In the genomic region with DNA sequence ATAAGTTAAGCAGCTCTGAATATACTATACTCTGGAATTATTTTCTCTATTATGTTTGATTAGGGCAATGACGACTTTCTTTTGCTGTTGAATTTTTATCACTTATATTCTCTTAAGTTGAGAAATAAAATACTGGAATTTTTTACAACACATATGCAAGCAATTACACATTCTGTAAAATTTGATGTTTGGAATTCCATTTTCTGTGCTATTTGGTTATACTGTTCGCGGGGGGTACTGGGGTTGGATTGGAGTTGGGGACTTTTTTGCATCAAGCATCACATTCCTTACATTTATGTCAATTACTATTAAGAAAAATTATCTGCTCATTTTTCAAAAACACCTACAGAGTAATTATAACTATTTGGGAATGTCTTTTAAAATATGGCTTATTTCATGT, we compare ENCODE assay signal across 12 cellular contexts. TPM values are rescaled to one million over a fixed set of nuclear protein-coding genes. Genes with fewer than 3 reads are reported as not detected.
DNase-seq lines count a peak whose midpoint lies in the region; TF ChIP-seq lines count a peak whose summit lies in the region.
"Had no signal": no experiment of that assay in that cellular context is flagged by ENCODE, and none has a peak within 500 bp of the region (broad histone marks: within the 10 kb centered on the region; RNA-seq: fewer than 3 reads in every experiment).

No MANE protein-coding gene starts in this region.

- no peak for TF ChIP-seq CTCF in AG09309 (IDR thresholded peaks at IDR 0.05; ENCODE audit: control insufficient read depth, insufficient read depth, low read depth, low read length, missing control alignments)
- TF ChIP-seq CTCF in fibroblast of the aortic adventitia (IDR thresholded peaks at IDR 0.05; ENCODE audit: insufficient read depth, low read length) = no peak
- no peak for TF ChIP-seq CTCF in testis (IDR thresholded peaks at IDR 0.05)

- H3K9me3 ChIP-seq in SK-N-MC (ENCODE audit: low read depth, low read length) = no peaks in the 10 kb centered on the region
- no peaks in the 10 kb centered on the region for H3K9me3 ChIP-seq in testis

- H3K36me3 ChIP-seq in SK-N-MC (ENCODE audit: insufficient read depth, low read length) (peaks cover 11% of the 10 kb centered on the region; the same call in 1 of the 2 replicates), rectal smooth muscle tissue (ENCODE audit: control insufficient read depth, insufficient read depth, low read length) (no peaks in the 10 kb centered on the region), testis (ENCODE audit: low read depth, missing control alignments) (no peaks in the 10 kb centered on the region)

- DNase-seq in AG09309 (ENCODE audit: low read depth) = no peak
- DNase-seq in SK-N-MC (ENCODE audit: low read depth, low spot score) = no peak
- no peak for DNase-seq in fibroblast of the aortic adventitia (ENCODE audit: low read depth)
- DNase-seq in anterior cingulate cortex (lab: John Stamatoyannopoulos, UW) = no peak
- DNase-seq in occipital lobe (lab: John Stamatoyannopoulos, UW) = no peak
- no peak for DNase-seq in testis
- DNase-seq in NCI-H2029 (lab: John Stamatoyannopoulos, UW) = no peak
- DNase-seq: activated CD4-positive, alpha-beta memory T cell treated with anti-CD3 and anti-CD28 coated beads, Interleukin-2, amount 10 ng/mL, durations not matched to agents 7 days and 5 days; effector CD4-positive, alpha-beta T cell; natural killer cell had no signal

- H3K4me1 ChIP-seq in rectal smooth muscle tissue (ENCODE audit: control insufficient read depth, insufficient read depth, low read length) (no peaks in the 10 kb centered on the region), testis (no peaks in the 10 kb centered on the region)

- no peaks in the 10 kb centered on the region for H3K27me3 ChIP-seq in rectal smooth muscle tissue (ENCODE audit: control insufficient read depth, insufficient read depth, low read length)
- H3K27me3 ChIP-seq in testis = no peaks in the 10 kb centered on the region

- no peak for TF ChIP-seq POLR2A in testis (IDR thresholded peaks at IDR 0.05)

- 80 to 90% methylated on average over 3 of the region's 3 CpGs for WGBS in testis, 2 donors

- H3K4me3 ChIP-seq in AG09309 (ENCODE audit: control insufficient read depth, low read depth, low read length) (peak overlapping the region; percentile 84), SK-N-MC (peak overlapping the region; percentile 86), fibroblast of the aortic adventitia (ENCODE audit: low read depth, low read length) (peak overlapping the region; percentile 89), rectal smooth muscle tissue (ENCODE audit: low read length) (peak overlapping the region; percentile 51), testis (peak overlapping the region in 1 of 2 donors; percentile 52)

- H3K27ac ChIP-seq in SK-N-MC (peak overlapping the region; percentile 95), rectal smooth muscle tissue (ENCODE audit: low read depth, low read length) (peak overlapping the region; percentile 23), testis (no peak overlapping the region)
- H3K27ac ChIP-seq: C4-2B had no signal

- H3K9ac ChIP-seq in SK-N-MC (ENCODE audit: insufficient read length) (peak overlapping the region; percentile 85), rectal smooth muscle tissue (ENCODE audit: low read length) (no peak overlapping the region)

- intact Hi-C loops in testis (cut with DNase I; ENCODE audit: low total_unique reads) = no loop called here

RNA-seq across cellular contexts. Expression of a gene that starts 2.1 kb away (rescaled TPM):
- total RNA-seq in fibroblast of the aortic adventitia (ENCODE audit: low replicate concordance) (133 and 671 TPM in 2 replicates), occipital lobe (18.9 TPM), testis (10 to 100 TPM; 12.9 to 15.7 TPM)
- polyA plus RNA-seq in testis (ENCODE audit: insufficient read depth, low read depth, low replicate concordance) = 24.7 TPM

Comparison
In these comparisons a context has a peak if more than half of its experiments do, and no peak if none do; other contexts are left out.
1. H3K27ac ChIP-seq: peak in SK-N-MC (single experiment) and rectal smooth muscle tissue (single experiment); none in testis (0 of 2).